ENCODE assay signal across 27 cellular contexts in genomic region chr3:33117461-33117860, GRCh38. TPM values are rescaled to one million over a fixed set of nuclear protein-coding genes. Genes with fewer than 3 reads are reported as not detected.
A peak's percentile ranks its signal among the peaks of the same experiment; 100 is the strongest.
DNase-seq lines count a peak whose midpoint lies in the region; ATAC-seq and TF ChIP-seq lines count a peak whose summit lies in the region.
"Had no signal": no experiment of that assay in that cellular context is flagged by ENCODE, and none has a peak within 500 bp of the region (broad histone marks: within the 10 kb centered on the region; RNA-seq: fewer than 3 reads in every experiment).

No MANE protein-coding gene starts in this region.

- CTCF ChIA-PET in activated CD4-positive, alpha-beta memory T cell treated with anti-CD3 and anti-CD28 coated beads for 36 hours (lab: Charles Lee): interaction anchor here (0.6 to 6.4 kb wide), 3 partner anchors 15 to 285 kb away, joined by 3 to 53 read pairs (median 4); no protein-coding TSS in a partner anchor
- CTCF ChIA-PET in activated CD4-positive, alpha-beta memory T cell treated with anti-CD3 and anti-CD28 coated beads, Interleukin-2, amount 10 ng/mL, durations not matched to agents 7 days and 5 days (lab: Charles Lee): interaction anchor here (1.5 to 3.1 kb wide), 2 partner anchors 14 to 47 kb away, joined by 3 to 12 read pairs; no protein-coding TSS in a partner anchor

- no peak overlapping the region for H3K27ac Mint-ChIP-seq in activated CD4-positive, alpha-beta memory T cell treated with anti-CD3 and anti-CD28 coated beads for 36 hours
- no peak overlapping the region for H3K27ac Mint-ChIP-seq in activated CD4-positive, alpha-beta memory T cell treated with anti-CD3 and anti-CD28 coated beads, Interleukin-2, amount 10 ng/mL, durations not matched to agents 7 days and 5 days
- H3K27ac Mint-ChIP-seq in osteocyte (ENCODE audit: unreplicated experiment): no peak overlapping the region
- H3K27ac Mint-ChIP-seq in type B pancreatic cell: no peak overlapping the region
- H3K27ac Mint-ChIP-seq: GM23338; HFFc6; stimulated activated naive CD8-positive, alpha-beta T cell treated with anti-CD3 and anti-CD28 coated beads, Interleukin-15, Interleukin-2, amounts not matched to agents 100 ng/mL and 50 ng/mL, for 24 hours had no signal

- no peaks in the 10 kb centered on the region for H3K9me3 Mint-ChIP-seq in activated CD4-positive, alpha-beta memory T cell treated with anti-CD3 and anti-CD28 coated beads for 36 hours
- no peaks in the 10 kb centered on the region for H3K9me3 Mint-ChIP-seq in activated CD4-positive, alpha-beta memory T cell treated with anti-CD3 and anti-CD28 coated beads, Interleukin-2, amount 10 ng/mL, durations not matched to agents 7 days and 5 days
- H3K9me3 Mint-ChIP-seq in osteocyte (ENCODE audit: unreplicated experiment): no peaks in the 10 kb centered on the region
- no peaks in the 10 kb centered on the region for H3K9me3 Mint-ChIP-seq in type B pancreatic cell
- H3K9me3 Mint-ChIP-seq: HFFc6; stimulated activated naive CD8-positive, alpha-beta T cell treated with anti-CD3 and anti-CD28 coated beads, Interleukin-15, Interleukin-2, amounts not matched to agents 100 ng/mL and 50 ng/mL, for 24 hours had no signal

- H3K27ac ChIP-seq in caudate nucleus (ENCODE audit: low read depth, low read length): peak overlapping the region; percentile 2
- H3K27ac ChIP-seq: cardiac muscle cell, spleen, WERI-Rb-1 had no signal

- DNase-seq in activated CD4-positive, alpha-beta memory T cell treated with anti-CD3 and anti-CD28 coated beads for 36 hours: peak; percentile 37
- DNase-seq in activated CD4-positive, alpha-beta memory T cell treated with anti-CD3 and anti-CD28 coated beads, Interleukin-2, amount 10 ng/mL, durations not matched to agents 7 days and 5 days: no peak
- no peak for DNase-seq in caudate nucleus (lab: John Stamatoyannopoulos, UW)
- DNase-seq in osteocyte (ENCODE audit: extremely low spot score, unreplicated experiment): peak; percentile 65
- DNase-seq in type B pancreatic cell (ENCODE audit: extremely low spot score, unreplicated experiment): no peak
- DNase-seq in stimulated activated naive CD4-positive, alpha-beta T cell (lab: John Stamatoyannopoulos, UW): no peak
- DNase-seq in NCI-H2196 treated with DMSO at 0.1 percent for 48 hours (lab: John Stamatoyannopoulos, UW; ENCODE audit: unreplicated experiment): no peak
- DNase-seq: activated CD4-positive, alpha-beta T cell treated with anti-CD3 and anti-CD28 coated beads, Interleukin-2, amount 50 U/mL, for 48 hours; activated T-cell treated with anti-CD3 and anti-CD28 coated beads for 4 hours; AML-193; GF-D8; HFFc6; IMR-90; NCI-H1105 treated with DMSO at 0.1 percent for 48 hours; NCI-H2029 treated with DMSO at 0.1 percent for 48 hours; NCI-H226; NCI-H774; occipital lobe; retina; spleen; stimulated activated CD4-positive, alpha-beta T cell treated with anti-CD3 and anti-CD28 coated beads, Interleukin-4, amount 100 ng/mL, for 1 hour; trophoblast cell; WERI-Rb-1 had no signal

- ATAC-seq in GM21723 (IDR thresholded peaks at IDR 0.05; ENCODE audit: unreplicated experiment): no peak
- ATAC-seq: GM23338 had no signal

- TF ChIP-seq CTCF in osteocyte (IDR thresholded peaks at IDR 0.05) (no peak), type B pancreatic cell (conservative IDR thresholded peaks at IDR 0.05) (no peak)

- POLR2A ChIA-PET in activated CD4-positive, alpha-beta memory T cell treated with anti-CD3 and anti-CD28 coated beads for 36 hours (lab: Charles Lee): no interaction called here
- POLR2A ChIA-PET in activated CD4-positive, alpha-beta memory T cell treated with anti-CD3 and anti-CD28 coated beads, Interleukin-2, amount 10 ng/mL, durations not matched to agents 7 days and 5 days (lab: Charles Lee): no interaction called here

- no peaks in the 10 kb centered on the region for H3K27me3 Mint-ChIP-seq in activated CD4-positive, alpha-beta memory T cell treated with anti-CD3 and anti-CD28 coated beads for 36 hours
- no peaks in the 10 kb centered on the region for H3K27me3 Mint-ChIP-seq in activated CD4-positive, alpha-beta memory T cell treated with anti-CD3 and anti-CD28 coated beads, Interleukin-2, amount 10 ng/mL, durations not matched to agents 7 days and 5 days
- H3K27me3 Mint-ChIP-seq in osteocyte (ENCODE audit: unreplicated experiment): no peaks in the 10 kb centered on the region
- H3K27me3 Mint-ChIP-seq in type B pancreatic cell: no peaks in the 10 kb centered on the region
- H3K27me3 Mint-ChIP-seq: stimulated activated naive CD8-positive, alpha-beta T cell treated with anti-CD3 and anti-CD28 coated beads, Interleukin-15, Interleukin-2, amounts not matched to agents 100 ng/mL and 50 ng/mL, for 24 hours had no signal

- H3K4me3 Mint-ChIP-seq in activated CD4-positive, alpha-beta memory T cell treated with anti-CD3 and anti-CD28 coated beads for 36 hours: no peak overlapping the region
- H3K4me3 Mint-ChIP-seq in activated CD4-positive, alpha-beta memory T cell treated with anti-CD3 and anti-CD28 coated beads, Interleukin-2, amount 10 ng/mL, durations not matched to agents 7 days and 5 days: no peak overlapping the region
- H3K4me3 Mint-ChIP-seq in osteocyte (ENCODE audit: unreplicated experiment): no peak overlapping the region
- peak overlapping the region; percentile 48 for H3K4me3 Mint-ChIP-seq in type B pancreatic cell
- H3K4me3 Mint-ChIP-seq: GM23338; HFFc6; stimulated activated naive CD8-positive, alpha-beta T cell treated with anti-CD3 and anti-CD28 coated beads, Interleukin-15, Interleukin-2, amounts not matched to agents 100 ng/mL and 50 ng/mL, for 24 hours had no signal

- peaks cover 4% of the 10 kb centered on the region for H3K36me3 Mint-ChIP-seq in activated CD4-positive, alpha-beta memory T cell treated with anti-CD3 and anti-CD28 coated beads for 36 hours
- peaks cover 3% of the 10 kb centered on the region for H3K36me3 Mint-ChIP-seq in activated CD4-positive, alpha-beta memory T cell treated with anti-CD3 and anti-CD28 coated beads, Interleukin-2, amount 10 ng/mL, durations not matched to agents 7 days and 5 days (ENCODE audit: low read depth)
- H3K36me3 Mint-ChIP-seq in osteocyte (ENCODE audit: unreplicated experiment): peaks cover 14% of the 10 kb centered on the region
- peaks cover 11% of the 10 kb centered on the region for H3K36me3 Mint-ChIP-seq in type B pancreatic cell

- intact Hi-C loops in activated CD4-positive, alpha-beta memory T cell treated with anti-CD3 and anti-CD28 coated beads for 36 hours (cut with micrococcal nuclease): loop anchor here (10.0 kb wide), 2 partner anchors 433 to 677 kb away; partner anchors contain the start of genes CNOT10 and PDCD6IP

- H3K4me1 Mint-ChIP-seq in activated CD4-positive, alpha-beta memory T cell treated with anti-CD3 and anti-CD28 coated beads for 36 hours (ENCODE audit: low read depth): peaks cover 42% of the 10 kb centered on the region
- peaks cover 28% of the 10 kb centered on the region for H3K4me1 Mint-ChIP-seq in activated CD4-positive, alpha-beta memory T cell treated with anti-CD3 and anti-CD28 coated beads, Interleukin-2, amount 10 ng/mL, durations not matched to agents 7 days and 5 days
- H3K4me1 Mint-ChIP-seq in osteocyte (ENCODE audit: unreplicated experiment) (peaks cover 46% of the 10 kb centered on the region), type B pancreatic cell (ENCODE audit: unreplicated experiment) (peaks cover 37% of the 10 kb centered on the region)

RNA-seq across cellular contexts. Expression of gene CRTAP, which starts 3.6 kb away (rescaled TPM):
- total RNA-seq in activated CD4-positive, alpha-beta memory T cell treated with anti-CD3 and anti-CD28 coated beads for 36 hours: 10 to 100 TPM; 57.6 to 60.0 TPM
- 10 to 100 TPM; 40.9 to 42.6 TPM for total RNA-seq in activated CD4-positive, alpha-beta memory T cell treated with anti-CD3 and anti-CD28 coated beads, Interleukin-2, amount 10 ng/mL, durations not matched to agents 7 days and 5 days
- total RNA-seq in osteocyte (308 and 332 TPM in 2 replicates), type B pancreatic cell (ENCODE audit: low replicate concordance) (83.2 and 138 TPM in 2 replicates)

RNA-seq across cellular contexts. Expression of gene GLB1, which starts 20.5 kb away (rescaled TPM):
- total RNA-seq in activated CD4-positive, alpha-beta memory T cell treated with anti-CD3 and anti-CD28 coated beads for 36 hours: 10 to 100 TPM; 47.2 to 52.0 TPM
- total RNA-seq in activated CD4-positive, alpha-beta memory T cell treated with anti-CD3 and anti-CD28 coated beads, Interleukin-2, amount 10 ng/mL, durations not matched to agents 7 days and 5 days: 10 to 100 TPM; 50.0 to 51.7 TPM
- total RNA-seq in osteocyte: 90.4 and 122 TPM in 2 replicates
- 88.2 and 94.3 TPM in 2 replicates for total RNA-seq in type B pancreatic cell (ENCODE audit: low replicate concordance)

RNA-seq across cellular contexts. Expression of gene TMPPE, which starts 20.5 kb away (rescaled TPM):
- total RNA-seq in activated CD4-positive, alpha-beta memory T cell treated with anti-CD3 and anti-CD28 coated beads for 36 hours: 1 to 10 TPM; 6.0 to 6.2 TPM
- total RNA-seq in activated CD4-positive, alpha-beta memory T cell treated with anti-CD3 and anti-CD28 coated beads, Interleukin-2, amount 10 ng/mL, durations not matched to agents 7 days and 5 days: 1 to 10 TPM; 9.1 to 9.7 TPM
- 10.0 and 10.3 TPM in 2 replicates for total RNA-seq in osteocyte
- 9.9 and 13.0 TPM in 2 replicates for total RNA-seq in type B pancreatic cell (ENCODE audit: low replicate concordance)

Comparison
In these comparisons a context has a peak if more than half of its experiments do, and no peak if none do; other contexts are left out.
1. DNase-seq: peak in activated CD4-positive, alpha-beta memory T cell treated with anti-CD3 and anti-CD28 coated beads for 36 hours (single experiment) and osteocyte (single experiment); none in activated CD4-positive, alpha-beta memory T cell treated with anti-CD3 and anti-CD28 coated beads, Interleukin-2, amount 10 ng/mL, durations not matched to agents 7 days and 5 days (single experiment), caudate nucleus (0 of 61), type B pancreatic cell (single experiment), stimulated activated naive CD4-positive, alpha-beta T cell (0 of 6) and NCI-H2196 treated with DMSO at 0.1 percent for 48 hours (single experiment).